In genomic region chr3:39220551-39221530, GRCh38 we compare ENCODE assay signal across 16 cellular contexts. TPM values are rescaled to one million over a fixed set of nuclear protein-coding genes. Genes with fewer than 3 reads are reported as not detected.
A peak's percentile ranks its signal among the peaks of the same experiment; 100 is the strongest.
DNase-seq lines count a peak whose midpoint lies in the region; ATAC-seq lines count a peak whose summit lies in the region.
"Had no signal": no experiment of that assay in that cellular context is flagged by ENCODE, and none has a peak within 500 bp of the region (broad histone marks: within the 10 kb centered on the region; RNA-seq: fewer than 3 reads in every experiment).

No MANE protein-coding gene starts in this region.

- H3K36me3 ChIP-seq in mesendoderm (ENCODE audit: control insufficient read depth, insufficient read depth, low read length): no peaks in the 10 kb centered on the region

- H2BK5ac ChIP-seq in mesendoderm (ENCODE audit: low read length): no peak overlapping the region

- H3K56ac ChIP-seq in mesendoderm (ENCODE audit: low read length): no peak overlapping the region

- no peaks in the 10 kb centered on the region for H3K9me3 Mint-ChIP-seq in central memory CD8-positive, alpha-beta T cell
- H3K9me3 Mint-ChIP-seq: activated T-cell treated with anti-CD3 and anti-CD28 coated beads, Interleukin-2, amount 50 U/mL, for 4 hours had no signal

- WGBS in mesendoderm (ENCODE audit: extremely low coverage, insufficient coverage, low lambda C conversion rate): no CpG with 5 or more reads among the region's 4 CpGs

- H3K4me3 ChIP-seq in mesendoderm (ENCODE audit: low read length): no peak overlapping the region
- H3K4me3 ChIP-seq: lung had no signal

- H3K79me2 ChIP-seq in mesendoderm (ENCODE audit: control insufficient read depth, insufficient read depth, low read length): no peaks in the 10 kb centered on the region

- no peak overlapping the region for H3K23ac ChIP-seq in mesendoderm (ENCODE audit: low read length)

- intact Hi-C loops in left cardiac atrium (cut with DNase I) (no loop called here), Right ventricle myocardium superior (cut with DNase I) (no loop called here)

- H3K4me1 ChIP-seq in mesendoderm (ENCODE audit: control insufficient read depth, low read depth, low read length): no peaks in the 10 kb centered on the region

- no peak overlapping the region for H3K27ac ChIP-seq in mesendoderm (ENCODE audit: low read depth, low read length)
- H3K27ac ChIP-seq: VCaP had no signal

- peak overlapping the region; percentile 82 for H3K27ac Mint-ChIP-seq in central memory CD8-positive, alpha-beta T cell (ENCODE audit: low read depth)
- H3K27ac Mint-ChIP-seq: brain had no signal

- H3K27me3 Mint-ChIP-seq in central memory CD8-positive, alpha-beta T cell: no peaks in the 10 kb centered on the region

- H3K4me3 Mint-ChIP-seq in central memory CD8-positive, alpha-beta T cell: peak overlapping the region; percentile 62
- H3K4me3 Mint-ChIP-seq: activated T-cell treated with anti-CD3 and anti-CD28 coated beads, Interleukin-2, amount 50 U/mL, for 4 hours; brain had no signal

- no peak overlapping the region for H3K4me2 ChIP-seq in mesendoderm (ENCODE audit: low read length)

- H4K8ac ChIP-seq in mesendoderm (ENCODE audit: low read depth, low read length): no peak overlapping the region

- no peaks in the 10 kb centered on the region for H3K79me1 ChIP-seq in mesendoderm (ENCODE audit: low read length)

- H2BK15ac ChIP-seq in mesendoderm (replicated peaks; ENCODE audit: low read depth): no peak overlapping the region

- H2AK5ac ChIP-seq in mesendoderm (ENCODE audit: low read length): no peak overlapping the region

- H3K4ac ChIP-seq in mesendoderm (ENCODE audit: low read depth, low read length): no peak overlapping the region

- peaks cover 2% of the 10 kb centered on the region for H3K36me3 Mint-ChIP-seq in central memory CD8-positive, alpha-beta T cell (ENCODE audit: insufficient read depth)
- H3K36me3 Mint-ChIP-seq: brain had no signal

- no peak overlapping the region for H4K5ac ChIP-seq in mesendoderm (ENCODE audit: low read length)

- no peak overlapping the region for H2BK120ac ChIP-seq in mesendoderm (ENCODE audit: low read depth, low read length)

- H3K4me1 Mint-ChIP-seq in central memory CD8-positive, alpha-beta T cell: peaks cover 70% of the 10 kb centered on the region
- H3K4me1 Mint-ChIP-seq: brain had no signal

- ATAC-seq in left cardiac atrium: peak; percentile 32 to 57
- no peak for ATAC-seq in Right ventricle myocardium superior (ENCODE audit: poor library complexity)
- ATAC-seq in central memory CD8-positive, alpha-beta T cell (replicated peaks; ENCODE audit: extremely low read depth, poor library complexity, severe bottlenecking): no peak
- ATAC-seq: activated T-cell treated with anti-CD3 and anti-CD28 coated beads, Interleukin-2, amount 50 U/mL, for 4 hours; Panc1 had no signal

- no peak overlapping the region for H3K9ac ChIP-seq in mesendoderm (ENCODE audit: low read length)

- H3K18ac ChIP-seq in mesendoderm (ENCODE audit: low read length): no peak overlapping the region

- DNase-seq in left cardiac atrium (no peak), Right ventricle myocardium superior (no peak), MV-4-11 (lab: John Stamatoyannopoulos, UW) (peak; percentile 78), NCI-H146 (lab: John Stamatoyannopoulos, UW) (no peak), mesendoderm (no peak), SW480 (ENCODE audit: low spot score) (no peak), HuH-7.5 (ENCODE audit: low spot score) (no peak)
- no peak for DNase-seq in central memory CD8-positive, alpha-beta T cell (ENCODE audit: low spot score in 2 of 2)
- DNase-seq: activated T-cell treated with anti-CD3 and anti-CD28 coated beads, Interleukin-2, amount 50 U/mL, for 4 hours; NCI-H2029 had no signal

- H3K27me3 ChIP-seq in mesendoderm (ENCODE audit: insufficient read depth, low read length, poor library complexity): no peaks in the 10 kb centered on the region

RNA-seq across cellular contexts. Expression of gene XIRP1, which starts 28.4 kb away (rescaled TPM):
- total RNA-seq in left cardiac atrium (100 to 1,000 TPM; 160 to 242 TPM), Right ventricle myocardium superior (249 TPM)
- 0.01 TPM for polyA plus RNA-seq in mesendoderm (2013, experiment 1 of 2)
- 0.03 TPM for polyA plus RNA-seq in mesendoderm (2013, experiment 2 of 2)
- total RNA-seq: endothelial cell of umbilical vein, osteocyte had no signal
- polyA plus RNA-seq: endothelial cell of umbilical vein had no signal

RNA-seq across cellular contexts. Expression of gene CX3CR1, which starts 59.0 kb away (rescaled TPM):
- total RNA-seq in left cardiac atrium (1 to 10 TPM in 1 of 2 donors, under 1 TPM in 1; 0.60 to 1.4 TPM), Right ventricle myocardium superior (1.5 TPM)
- polyA plus RNA-seq in mesendoderm (2013, experiment 1 of 2): 0.04 TPM
- 0.01 TPM for polyA plus RNA-seq in mesendoderm (2013, experiment 2 of 2)
- total RNA-seq: endothelial cell of umbilical vein, osteocyte had no signal
- polyA plus RNA-seq: endothelial cell of umbilical vein had no signal

Comparison
In these comparisons a context has a peak if more than half of its experiments do, and no peak if none do; other contexts are left out.
1. ATAC-seq: peak in left cardiac atrium (2 of 2); none in Right ventricle myocardium superior (single experiment) and central memory CD8-positive, alpha-beta T cell (single experiment).